27 cellular contexts compared by ENCODE assay signal in the genomic region with DNA sequence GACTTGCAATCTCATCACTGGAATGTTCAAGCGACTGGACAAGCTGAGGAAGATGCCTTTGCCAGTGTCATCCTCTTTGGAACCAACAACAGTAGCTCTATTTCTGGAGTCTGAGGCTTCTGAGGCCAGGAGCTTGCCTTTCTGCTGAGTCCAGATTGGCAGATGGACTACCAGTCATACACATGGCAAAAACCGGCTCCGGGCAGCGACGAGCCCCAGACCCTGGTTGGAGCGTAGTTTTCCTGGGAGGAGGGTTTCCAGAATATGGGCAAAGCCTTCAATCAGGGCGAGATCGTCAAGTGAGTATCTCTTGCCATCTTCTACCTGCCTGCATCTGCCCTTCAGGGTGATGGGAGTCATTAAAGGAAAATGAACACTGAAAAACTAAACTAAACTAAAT.
"Had no signal": no experiment of that assay in that cellular context is flagged by ENCODE, and none has a peak within 500 bp of the region (broad histone marks: within the 10 kb centered on the region; RNA-seq: fewer than 3 reads in every experiment).

No MANE protein-coding gene starts in this region.

- H3K4me3 ChIP-seq: colonic mucosa, coronary artery, dorsolateral prefrontal cortex, esophagus muscularis mucosa, esophagus squamous epithelium, gastrocnemius medialis, gastroesophageal sphincter, heart left ventricle, heart right ventricle had no signal

- H3K9me3 ChIP-seq: colonic mucosa, esophagus muscularis mucosa, gastrocnemius medialis, gastroesophageal sphincter, heart left ventricle, heart right ventricle had no signal

- H3K4me1 ChIP-seq: colonic mucosa, esophagus muscularis mucosa, esophagus squamous epithelium, foreskin keratinocyte, gastrocnemius medialis, gastroesophageal sphincter, heart left ventricle, heart right ventricle had no signal

- H3K27ac ChIP-seq: colonic mucosa, coronary artery, dorsolateral prefrontal cortex, epithelial cell of prostate, esophagus muscularis mucosa, esophagus squamous epithelium, foreskin keratinocyte, gastrocnemius medialis, gastroesophageal sphincter, heart left ventricle, heart right ventricle had no signal

- H3K27me3 ChIP-seq: colonic mucosa, dorsolateral prefrontal cortex, esophagus muscularis mucosa, esophagus squamous epithelium, foreskin keratinocyte, gastrocnemius medialis, gastroesophageal sphincter, heart left ventricle, heart right ventricle had no signal

- DNase-seq: colonic mucosa; cortex of kidney; dermis blood vessel endothelial cell; dorsolateral prefrontal cortex; effector CD4-positive, alpha-beta T cell; effector CD8-positive, alpha-beta T cell; effector memory CD4-positive, alpha-beta T cell; effector memory CD8-positive, alpha-beta T cell; endodermal cell; erythroblast; esophagus squamous epithelium; foreskin fibroblast; foreskin keratinocyte; foreskin melanocyte; gastrocnemius medialis; glutamatergic neuron; head of caudate nucleus; heart left ventricle; heart right ventricle had no signal

- H3K36me3 ChIP-seq: colonic mucosa, esophagus muscularis mucosa, esophagus squamous epithelium, gastrocnemius medialis, gastroesophageal sphincter, heart left ventricle, heart right ventricle had no signal

- FAIRE-seq: colon, endometrium, endothelial cell of umbilical vein, frontal cortex had no signal
